In the genomic region with DNA sequence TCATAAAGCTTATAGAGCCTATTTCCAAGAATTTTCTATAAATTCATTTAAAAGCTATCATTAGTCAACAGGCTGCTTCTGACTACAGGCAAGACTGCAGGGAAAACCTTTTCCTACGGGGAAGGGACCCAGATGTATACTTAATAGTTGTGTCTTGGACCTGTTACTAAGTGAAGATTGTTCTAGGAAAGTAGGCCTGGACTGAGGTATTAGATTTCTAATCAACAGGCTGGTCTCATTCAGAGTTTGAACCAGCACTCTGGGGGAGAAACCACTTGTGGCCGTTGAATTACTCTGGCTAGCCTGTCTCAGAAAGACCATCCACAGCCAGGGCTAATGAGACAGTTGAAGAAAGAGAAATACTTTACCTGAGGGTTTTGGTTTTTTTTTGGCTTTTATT, we compare ENCODE assay signal across 21 cellular contexts.
"Had no signal": no experiment of that assay in that cellular context is flagged by ENCODE, and none has a peak within 500 bp of the region (broad histone marks: within the 10 kb centered on the region; RNA-seq: fewer than 3 reads in every experiment).

No MANE protein-coding gene starts in this region.

- ATAC-seq: activated naive CD8-positive, alpha-beta T cell treated with anti-CD3 and anti-CD28 coated beads, Interleukin-2, amount 50 U/mL, for 24 hours; activated T-cell treated with anti-CD3 and anti-CD28 coated beads, Interleukin-2, amount 50 U/mL, for 4 hours; effector memory CD8-positive, alpha-beta T cell; natural killer cell; WTC11 had no signal

- H3K9me3 ChIP-seq: ascending aorta, heart right ventricle, neutrophil, thoracic aorta had no signal

- H3K4me3 Mint-ChIP-seq: activated CD4-positive, alpha-beta memory T cell treated with anti-CD3 and anti-CD28 coated beads, Interleukin-2, amount 10 ng/mL, durations not matched to agents 7 days and 5 days; activated naive CD8-positive, alpha-beta T cell treated with anti-CD3 and anti-CD28 coated beads, Interleukin-2, amount 50 U/mL, for 24 hours; activated T-cell treated with anti-CD3 and anti-CD28 coated beads, Interleukin-2, amount 50 U/mL, for 4 hours; effector memory CD8-positive, alpha-beta T cell; natural killer cell; WTC11 had no signal

- H3K4me3 ChIP-seq: ascending aorta, heart right ventricle, thoracic aorta had no signal

- H3K27ac ChIP-seq: ascending aorta, neutrophil, parathyroid adenoma, thoracic aorta had no signal

- H3K9me3 Mint-ChIP-seq: activated CD4-positive, alpha-beta memory T cell treated with anti-CD3 and anti-CD28 coated beads, Interleukin-2, amount 10 ng/mL, durations not matched to agents 7 days and 5 days; activated naive CD8-positive, alpha-beta T cell treated with anti-CD3 and anti-CD28 coated beads, Interleukin-2, amount 50 U/mL, for 24 hours; activated T-cell treated with anti-CD3 and anti-CD28 coated beads, Interleukin-2, amount 50 U/mL, for 4 hours; effector memory CD8-positive, alpha-beta T cell; natural killer cell; WTC11 had no signal

- H2AFZ ChIP-seq: parathyroid adenoma had no signal

- H3K27me3 Mint-ChIP-seq: activated CD4-positive, alpha-beta memory T cell treated with anti-CD3 and anti-CD28 coated beads, Interleukin-2, amount 10 ng/mL, durations not matched to agents 7 days and 5 days; activated naive CD8-positive, alpha-beta T cell treated with anti-CD3 and anti-CD28 coated beads, Interleukin-2, amount 50 U/mL, for 24 hours had no signal

- H3K36me3 Mint-ChIP-seq: natural killer cell, WTC11 had no signal

- H3K36me3 ChIP-seq: neutrophil had no signal

- H3K4me1 ChIP-seq: heart right ventricle, parathyroid adenoma had no signal

- H3K27ac Mint-ChIP-seq: activated CD4-positive, alpha-beta memory T cell treated with anti-CD3 and anti-CD28 coated beads, Interleukin-2, amount 10 ng/mL, durations not matched to agents 7 days and 5 days; activated naive CD8-positive, alpha-beta T cell treated with anti-CD3 and anti-CD28 coated beads, Interleukin-2, amount 50 U/mL, for 24 hours; effector memory CD8-positive, alpha-beta T cell; natural killer cell; WTC11 had no signal

- H3K27me3 ChIP-seq: ascending aorta, heart right ventricle had no signal

- H3K4me1 Mint-ChIP-seq: natural killer cell, WTC11 had no signal

- FAIRE-seq: bronchial epithelial cell, frontal cortex, TTC549, urothelium cell line had no signal

- H3K9ac ChIP-seq: parathyroid adenoma had no signal

- DNase-seq: activated CD4-positive, alpha-beta memory T cell treated with anti-CD3 and anti-CD28 coated beads, Interleukin-2, amount 10 ng/mL, durations not matched to agents 7 days and 5 days; activated CD4-positive, alpha-beta T cell treated with anti-CD3 and anti-CD28 coated beads for 4 hours; activated gamma-delta T cell; activated naive CD8-positive, alpha-beta T cell treated with anti-CD3 and anti-CD28 coated beads, Interleukin-2, amount 50 U/mL, for 24 hours; activated T-cell treated with anti-CD3 and anti-CD28 coated beads, Interleukin-2, amount 50 U/mL, for 4 hours; effector memory CD8-positive, alpha-beta T cell; heart right ventricle; left colon; mesendoderm; natural killer cell; stimulated activated CD4-positive, alpha-beta T cell treated with anti-CD3 and anti-CD28 coated beads, Interleukin-2, amount 100 ng/mL, for 48 hours; T-helper 2 cell had no signal

- H3K79me2 ChIP-seq: parathyroid adenoma had no signal
